ENCODE assay signal across 9 cellular contexts in the genomic region with DNA sequence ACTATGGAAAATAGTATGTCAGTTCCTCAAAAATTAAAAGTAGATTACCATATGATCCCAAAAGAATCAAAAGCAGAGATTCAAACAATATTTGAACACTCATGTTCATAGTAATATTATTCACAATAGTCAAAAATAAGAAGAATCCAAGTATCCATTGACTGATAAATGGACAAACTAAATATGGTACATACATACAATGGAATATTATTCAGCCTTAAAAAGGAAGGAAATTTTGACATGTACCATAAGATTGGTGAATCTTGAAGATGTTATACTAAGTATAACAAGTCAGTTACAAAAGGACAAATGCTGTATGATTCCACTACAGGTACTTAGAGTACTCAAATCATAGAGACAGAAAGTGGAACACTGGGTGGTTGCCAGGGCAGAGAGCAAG.
"Had no signal": no experiment of that assay in that cellular context is flagged by ENCODE, and none has a peak within 500 bp of the region (broad histone marks: within the 10 kb centered on the region; RNA-seq: fewer than 3 reads in every experiment).

No MANE protein-coding gene starts in this region.

- DNase-seq: GM23248, GOT3, H7, H9, HCEC 1CT, HFFc6 had no signal

- H3K9me3 Mint-ChIP-seq: GM23338, H9, HFFc6 had no signal

- H2AFZ ChIP-seq: GM23248, GM23338 had no signal

- H3K9me3 ChIP-seq: HAP-1 had no signal

- H3K27ac ChIP-seq: GM23248 had no signal

- H3K4me2 ChIP-seq: GM23338 had no signal

- H3K4me3 ChIP-seq: GM23248, GM23338, HAP-1 had no signal

- H3K9ac ChIP-seq: GM23248 had no signal

- H3K27ac Mint-ChIP-seq: GM23338, H9, HFFc6 had no signal

- H3K4me3 Mint-ChIP-seq: GM23338, H9, HFFc6 had no signal

- H3K36me3 ChIP-seq: HAP-1 had no signal

- ATAC-seq: GM23338, HCT116 had no signal
